8 cellular contexts compared by ENCODE assay signal in the genomic region with DNA sequence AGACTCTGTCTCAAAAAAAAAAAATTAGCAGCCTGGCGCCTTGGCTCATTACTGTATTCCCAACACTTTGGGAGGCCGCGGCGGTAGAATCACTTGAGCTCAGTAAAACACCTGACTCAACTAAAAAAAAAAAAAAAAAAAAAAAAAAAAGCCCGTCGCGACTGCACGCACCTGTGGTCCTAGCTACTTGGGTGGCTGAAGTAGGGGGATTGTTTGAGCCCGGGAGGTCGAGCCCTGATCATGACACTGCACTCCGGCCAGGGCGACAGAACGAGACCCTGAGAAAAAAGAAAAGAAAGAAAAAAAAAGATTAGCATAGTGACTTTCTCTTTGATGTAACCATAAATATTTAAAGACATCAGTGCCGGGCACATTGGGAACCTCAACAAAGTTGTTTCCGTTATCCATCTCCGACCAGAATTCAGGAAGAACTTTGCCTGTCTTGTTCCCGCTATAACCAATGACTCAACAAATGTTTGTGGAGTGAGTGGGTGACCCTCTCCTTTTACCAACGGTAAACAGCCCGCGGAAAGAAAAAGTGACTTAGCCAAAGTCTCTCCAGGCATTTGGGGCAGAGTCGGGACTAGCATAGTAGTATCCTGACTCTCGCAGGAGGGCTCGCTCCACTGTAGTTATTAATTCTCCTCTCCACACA. TPM values are rescaled to one million over a fixed set of nuclear protein-coding genes. Genes with fewer than 3 reads are reported as not detected.
A peak's percentile ranks its signal among the peaks of the same experiment; 100 is the strongest.
DNase-seq lines count a peak whose midpoint lies in the region; ATAC-seq and TF ChIP-seq lines count a peak whose summit lies in the region.

No MANE protein-coding gene starts in this region.

- intact Hi-C loops in lower lobe of right lung (cut with DNase I), result no loop called here

- H3K27me3 ChIP-seq in lower lobe of right lung (ENCODE audit: low read depth) (no peaks in the 10 kb centered on the region), thoracic aorta (replicated peaks; ENCODE audit: insufficient read depth) (no peaks in the 10 kb centered on the region)

- peak; percentile 50 for ATAC-seq in GM18907 (IDR thresholded peaks at IDR 0.05; ENCODE audit: unreplicated experiment)
- peak; percentile 36 for ATAC-seq in HG03097 (IDR thresholded peaks at IDR 0.05; ENCODE audit: low FRiP score, unreplicated experiment)
- ATAC-seq in lower lobe of right lung, result peak; percentile 70 to 79
- peak; percentile 85 for ATAC-seq in thoracic aorta (ENCODE audit: insufficient number of reproducible peaks, low FRiP score, low read depth)

- H3K4me1 ChIP-seq in lower lobe of right lung (peaks cover 34% of the 10 kb centered on the region), thoracic aorta (ENCODE audit: control insufficient read depth in 1 of 2, low read depth in 2 of 2) (peaks cover 21 to 37% of the 10 kb centered on the region in 2 donors)

- TF ChIP-seq CTCF in coronary artery (IDR thresholded peaks at IDR 0.05) (no peak), lower lobe of right lung (IDR thresholded peaks at IDR 0.05) (no peak), thoracic aorta (IDR thresholded peaks at IDR 0.05) (no peak)

- peaks cover 18% of the 10 kb centered on the region for H3K36me3 ChIP-seq in lower lobe of right lung
- no peaks in the 10 kb centered on the region for H3K36me3 ChIP-seq in thoracic aorta

- peak; percentile 63 for DNase-seq in AG08396 (ENCODE audit: low spot score)
- peak; percentile 63 for DNase-seq in SW480 (ENCODE audit: low spot score)
- no peak for DNase-seq in coronary artery (ENCODE audit: low spot score)
- no peak for DNase-seq in lower lobe of right lung
- DNase-seq in thoracic aorta (ENCODE audit: low spot score), result no peak
- no peak for DNase-seq in NCI-H2029 (lab: John Stamatoyannopoulos, UW)

- H3K4me3 ChIP-seq in coronary artery, result peak overlapping the region; percentile 77
- peak overlapping the region; percentile 83 for H3K4me3 ChIP-seq in lower lobe of right lung
- H3K4me3 ChIP-seq in thoracic aorta, result peak overlapping the region; percentile 90

- H3K27ac ChIP-seq in coronary artery, result peak overlapping the region; percentile 79 to 82
- H3K27ac ChIP-seq in lower lobe of right lung, result peak overlapping the region; percentile 86
- peak overlapping the region; percentile 70 to 90 for H3K27ac ChIP-seq in thoracic aorta

- H3K9me3 ChIP-seq in lower lobe of right lung, result no peaks in the 10 kb centered on the region
- no peaks in the 10 kb centered on the region for H3K9me3 ChIP-seq in thoracic aorta

RNA-seq across cellular contexts. Expression of gene MED28, which starts 0.6 kb away (rescaled TPM):
- 46.2 TPM for total RNA-seq in lower lobe of right lung
- total RNA-seq in thoracic aorta, result 10 to 100 TPM; 14.5 to 22.8 TPM

RNA-seq across cellular contexts. Expression of gene LAP3, which starts 36.9 kb away (rescaled TPM):
- total RNA-seq in lower lobe of right lung (125 TPM), thoracic aorta (10 to 100 TPM; 83.3 to 91.2 TPM)

Comparison
In these comparisons a context has a peak if more than half of its experiments do, and no peak if none do; other contexts are left out.
1. DNase-seq: peak in AG08396 (single experiment) and SW480 (single experiment); none in coronary artery (single experiment), lower lobe of right lung (single experiment), thoracic aorta (single experiment) and NCI-H2029 (single experiment).
2. Peak in every context shown above with its lines, with median percentiles within 50 percentile points of each other: ATAC-seq, H3K27ac ChIP-seq and H3K4me3 ChIP-seq.